In genomic region chr19:6590458-6591319, GRCh38 we compare ENCODE assay signal across 9 cellular contexts. TPM values are rescaled to one million over a fixed set of nuclear protein-coding genes. Genes with fewer than 3 reads are reported as not detected.
DNase-seq lines count a peak whose midpoint lies in the region; ATAC-seq and TF ChIP-seq lines count a peak whose summit lies in the region.
"Had no signal": no experiment of that assay in that cellular context is flagged by ENCODE, and none has a peak within 500 bp of the region (broad histone marks: within the 10 kb centered on the region; RNA-seq: fewer than 3 reads in every experiment).

CD70 (minus strand) TSS chr19:6591150; CDS start chr19:6591002, 148 bp downstream.

- H3K27me3 ChIP-seq in BLaER1 treated with 17β-estradiol and CSF1 and Interleukin-3, amounts not matched to agents 10 nM and 100 nM = peaks cover 54 to 68% (median 65%) of the 10 kb centered on the region in 11 experiments

- peaks cover 0 to 4% (median 0%) of the 10 kb centered on the region in 11 experiments; a peak in 1 of 22 replicates for H3K9me3 ChIP-seq in BLaER1 treated with 17β-estradiol and CSF1 and Interleukin-3, amounts not matched to agents 10 nM and 100 nM (replicated peaks in 1 of 11)

- peaks cover 5 to 9% (median 8%) of the 10 kb centered on the region in 11 experiments; a peak in 16 of 22 replicates for H3K36me3 ChIP-seq in BLaER1 treated with 17β-estradiol and CSF1 and Interleukin-3, amounts not matched to agents 10 nM and 100 nM

- H3K4me1 ChIP-seq in BLaER1 treated with 17β-estradiol and CSF1 and Interleukin-3, amounts not matched to agents 10 nM and 100 nM = peaks cover 63 to 90% (median 81%) of the 10 kb centered on the region in 10 experiments

- H4K20me1 ChIP-seq in BLaER1 treated with 17β-estradiol and CSF1 and Interleukin-3, amounts not matched to agents 10 nM and 100 nM = peaks cover 0 to 30% (median 0%) of the 10 kb centered on the region in 11 experiments; a peak in 9 of 22 replicates

- no peak for TF ChIP-seq CTCF in epithelial cell of esophagus (IDR thresholded peaks at IDR 0.05; ENCODE audit: insufficient read depth, low read depth, low read length, missing control alignments)

- H3K4me3 ChIP-seq in BLaER1 treated with 17β-estradiol and CSF1 and Interleukin-3, amounts not matched to agents 10 nM and 100 nM = peak within 1 kb of the TSS; percentile 67 to 79 (median 70)
- H3K4me3 ChIP-seq in epithelial cell of esophagus (ENCODE audit: low read length) (no peak within 1 kb of the TSS), skeletal muscle cell (ENCODE audit: low read depth, low read length) (peak within 1 kb of the TSS; percentile 7)

- DNase-seq in HK-2 (ENCODE audit: unreplicated experiment) = peak; percentile 90
- DNase-seq in activated CD4-positive, alpha-beta T cell treated with anti-CD3 and anti-CD28 coated beads for 48 hours = peak; percentile 70
- peak; percentile 51 for DNase-seq in epithelial cell of esophagus (ENCODE audit: low read depth)
- DNase-seq in skeletal muscle cell (ENCODE audit: low read depth) = no peak
- no peak for DNase-seq in NCI-H2081 treated with DMSO at 0.1 percent for 48 hours (lab: John Stamatoyannopoulos, UW)
- DNase-seq in ureter (ENCODE audit: low spot score) = no peak
- DNase-seq: left cardiac atrium had no signal

- H3K27ac ChIP-seq in BLaER1 treated with 17β-estradiol and CSF1 and Interleukin-3, amounts not matched to agents 10 nM and 100 nM = peak within 1 kb of the TSS; percentile 59 to 87 (median 75)

- H3K9ac ChIP-seq in BLaER1 treated with 17β-estradiol and CSF1 and Interleukin-3, amounts not matched to agents 10 nM and 100 nM = peak within 1 kb of the TSS; percentile 76 to 87 (median 82)

- peak; percentile 46 for ATAC-seq in GM19438 (IDR thresholded peaks at IDR 0.05; ENCODE audit: low read depth, unreplicated experiment)

- H3K4me2 ChIP-seq in BLaER1 treated with 17β-estradiol and CSF1 and Interleukin-3, amounts not matched to agents 10 nM and 100 nM = peak within 1 kb of the TSS; percentile 70 to 97 (median 94)

RNA-seq across cellular contexts. Expression of gene CD70, which starts in this region (rescaled TPM):
- not detected for total RNA-seq in ureter
- total RNA-seq: left cardiac atrium had no signal

Comparison
In these comparisons a context has a peak if more than half of its experiments do, and no peak if none do; other contexts are left out.
1. DNase-seq: peak in HK-2 (single experiment), activated CD4-positive, alpha-beta T cell treated with anti-CD3 and anti-CD28 coated beads for 48 hours (single experiment) and epithelial cell of esophagus (single experiment); none in skeletal muscle cell (single experiment), NCI-H2081 treated with DMSO at 0.1 percent for 48 hours (single experiment) and ureter (single experiment).